ENCODE assay signal across 8 cellular contexts in the genomic region with DNA sequence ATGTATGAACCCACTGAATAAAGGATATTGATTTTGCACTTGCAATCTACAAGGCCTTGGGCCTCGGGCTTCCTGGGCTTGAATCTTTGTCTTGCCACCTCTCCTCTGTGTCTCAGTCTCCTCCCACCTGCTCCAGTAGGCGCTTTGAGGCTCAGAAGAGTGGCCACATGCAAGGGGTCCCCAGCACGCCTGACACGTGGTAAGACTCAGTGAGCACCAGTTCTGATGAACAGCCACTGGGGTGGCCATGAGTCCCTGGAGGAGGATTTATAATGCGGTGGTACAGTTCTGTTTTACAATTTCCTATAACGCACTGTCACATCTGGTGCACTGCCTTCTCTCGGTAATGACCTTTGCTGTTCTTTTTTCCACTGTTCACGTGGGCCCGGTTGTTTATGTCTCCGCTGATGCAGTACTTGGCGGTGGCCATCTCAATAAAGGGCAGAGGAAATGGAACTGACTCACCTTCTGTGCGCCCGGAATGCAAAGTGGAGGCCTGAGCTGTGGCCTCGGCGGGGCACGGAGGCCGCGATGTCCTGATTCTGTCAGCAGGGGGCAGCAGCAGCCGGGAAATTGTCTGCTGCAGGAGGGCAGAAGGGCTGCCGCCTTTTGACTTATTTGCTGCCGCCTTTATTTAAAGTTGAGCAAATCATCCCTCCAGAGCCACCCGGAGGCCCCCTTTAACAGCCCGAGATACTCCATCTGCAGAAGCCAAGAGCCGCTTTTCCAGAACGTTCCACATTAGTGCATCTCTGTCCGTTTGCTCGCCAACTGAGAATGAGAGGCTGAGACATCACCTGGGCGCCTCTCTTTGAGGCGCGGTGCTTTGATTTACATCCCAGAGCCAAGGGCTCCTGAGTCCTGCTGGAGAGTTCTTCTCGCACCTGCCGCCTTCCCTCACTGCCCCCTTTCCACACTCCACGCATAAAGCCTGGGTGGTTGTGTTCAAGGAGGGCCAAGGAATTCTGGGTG. TPM values are rescaled to one million over a fixed set of nuclear protein-coding genes. Genes with fewer than 3 reads are reported as not detected.
A peak's percentile ranks its signal among the peaks of the same experiment; 100 is the strongest.
DNase-seq lines count a peak whose midpoint lies in the region; FAIRE-seq and TF ChIP-seq lines count a peak whose summit lies in the region.

No MANE protein-coding gene starts in this region.

- H3K27me3 Mint-ChIP-seq in activated T-helper 1 cell treated with anti-CD3 and anti-CD28 coated beads, Interleukin-12 subunit alpha, Interleukin-12 subunit beta, Interleukin-2, Interleukin-4 antibody, amounts not matched to agents 30 ng/mL and 10 ng/mL and 1 ng/mL, durations not matched to agents 14 hours and 24 hours and 36 hours (ENCODE audit: insufficient read depth), result peaks cover 6% of the 10 kb centered on the region

- H3K27ac ChIP-seq in neural cell (ENCODE audit: low read length), result no peak overlapping the region

- H3K27ac Mint-ChIP-seq in activated T-helper 1 cell treated with anti-CD3 and anti-CD28 coated beads, Interleukin-12 subunit alpha, Interleukin-12 subunit beta, Interleukin-2, Interleukin-4 antibody, amounts not matched to agents 30 ng/mL and 10 ng/mL and 1 ng/mL, durations not matched to agents 14 hours and 24 hours and 36 hours, result peak overlapping the region; percentile 95

- no peak overlapping the region for H2AFZ ChIP-seq in neural cell (ENCODE audit: low read depth, low read length)

- H3K9me3 Mint-ChIP-seq in activated T-helper 1 cell treated with anti-CD3 and anti-CD28 coated beads, Interleukin-12 subunit alpha, Interleukin-12 subunit beta, Interleukin-2, Interleukin-4 antibody, amounts not matched to agents 30 ng/mL and 10 ng/mL and 1 ng/mL, durations not matched to agents 14 hours and 24 hours and 36 hours, result no peaks in the 10 kb centered on the region

- no peaks in the 10 kb centered on the region for H3K36me3 ChIP-seq in neural cell (ENCODE audit: insufficient read depth, low read length)

- H3K79me2 ChIP-seq in neural cell (replicated peaks; ENCODE audit: insufficient read depth, low read length), result no peaks in the 10 kb centered on the region

- H4K20me1 ChIP-seq in neural cell (ENCODE audit: insufficient read depth), result no peaks in the 10 kb centered on the region

- FAIRE-seq in GM12891 (lab: Jason Lieb, UNC), result peak; percentile 93

- H3K4me1 Mint-ChIP-seq in activated T-helper 1 cell treated with anti-CD3 and anti-CD28 coated beads, Interleukin-12 subunit alpha, Interleukin-12 subunit beta, Interleukin-2, Interleukin-4 antibody, amounts not matched to agents 30 ng/mL and 10 ng/mL and 1 ng/mL, durations not matched to agents 14 hours and 24 hours and 36 hours (ENCODE audit: low read depth), result peaks cover 38% of the 10 kb centered on the region

- peak; percentile 81 for DNase-seq in 8988T
- DNase-seq in GM12891 (ENCODE audit: insufficient read length, low spot score), result peak; percentile 83
- DNase-seq in HK-2 (ENCODE audit: unreplicated experiment), result peak; percentile 88
- DNase-seq in RKO (ENCODE audit: low spot score), result peak; percentile 90
- peak; percentile 86 for DNase-seq in activated T-helper 1 cell treated with anti-CD3 and anti-CD28 coated beads, Interleukin-12 subunit alpha, Interleukin-12 subunit beta, Interleukin-2, Interleukin-4 antibody, amounts not matched to agents 30 ng/mL and 10 ng/mL and 1 ng/mL, durations not matched to agents 14 hours and 24 hours and 36 hours (ENCODE audit: low spot score)
- DNase-seq in fibroblast of pulmonary artery (ENCODE audit: low read depth), result peak; percentile 84
- DNase-seq in stimulated activated naive CD4-positive, alpha-beta T cell (lab: John Stamatoyannopoulos, UW), result peak; percentile 65 to 90 (median 74)

- TF ChIP-seq CTCF in fibroblast of pulmonary artery (IDR thresholded peaks at IDR 0.05; ENCODE audit: low read length, missing control alignments) (peak; percentile 82), neural cell (IDR thresholded peaks at IDR 0.05; ENCODE audit: poor library complexity, severe bottlenecking) (peak; percentile 97)

- H3K4me3 Mint-ChIP-seq in activated T-helper 1 cell treated with anti-CD3 and anti-CD28 coated beads, Interleukin-12 subunit alpha, Interleukin-12 subunit beta, Interleukin-2, Interleukin-4 antibody, amounts not matched to agents 30 ng/mL and 10 ng/mL and 1 ng/mL, durations not matched to agents 14 hours and 24 hours and 36 hours, result peak overlapping the region; percentile 52

- intact Hi-C loops in activated T-helper 1 cell treated with anti-CD3 and anti-CD28 coated beads, Interleukin-12 subunit alpha, Interleukin-12 subunit beta, Interleukin-2, Interleukin-4 antibody, amounts not matched to agents 30 ng/mL and 10 ng/mL and 1 ng/mL, durations not matched to agents 14 hours and 24 hours and 36 hours (cut with micrococcal nuclease), result loop anchor here (1.0 kb wide), 3 partner anchors 74 to 262 kb away; no protein-coding TSS in a partner anchor

- no peak for TF ChIP-seq POLR2A in GM12891 (IDR thresholded peaks at IDR 0.05; ENCODE audit: low read depth, low read length)

- H3K4me2 ChIP-seq in neural cell (ENCODE audit: low read length), result no peak overlapping the region

- H3K27me3 ChIP-seq in neural cell (ENCODE audit: insufficient read depth, low read depth, low read length), result no peaks in the 10 kb centered on the region

- no peaks in the 10 kb centered on the region for H3F3A ChIP-seq in neural cell (ENCODE audit: insufficient read depth, low read length, poor library complexity, severe bottlenecking)

- H3K36me3 Mint-ChIP-seq in activated T-helper 1 cell treated with anti-CD3 and anti-CD28 coated beads, Interleukin-12 subunit alpha, Interleukin-12 subunit beta, Interleukin-2, Interleukin-4 antibody, amounts not matched to agents 30 ng/mL and 10 ng/mL and 1 ng/mL, durations not matched to agents 14 hours and 24 hours and 36 hours (ENCODE audit: low read depth), result peaks cover 1% of the 10 kb centered on the region

- H3K4me3 ChIP-seq in fibroblast of pulmonary artery (replicated peaks; ENCODE audit: low read depth, low read length), result no peak overlapping the region
- no peak overlapping the region for H3K4me3 ChIP-seq in neural cell (ENCODE audit: low read length)

- peak overlapping the region; percentile 6 for H3K9ac ChIP-seq in neural cell (ENCODE audit: low read length)

- H3K9me2 ChIP-seq in neural cell (ENCODE audit: insufficient read depth, low read length), result no peaks in the 10 kb centered on the region

- peak; percentile 93 for TF ChIP-seq RAD21 in neural cell (conservative IDR thresholded peaks at IDR 0.05)

- TF ChIP-seq EP300 in neural cell (conservative IDR thresholded peaks at IDR 0.05; ENCODE audit: poor library complexity, severe bottlenecking), result no peak

- H3K9me3 ChIP-seq in neural cell (ENCODE audit: low read length), result no peaks in the 10 kb centered on the region

TF ChIP-seq in GM12891, 5 proteins besides CTCF, POLR2A, EP300 and RAD21:
- no peak for TF ChIP-seq POLR2AphosphoS5 (IDR thresholded peaks at IDR 0.05; ENCODE audit: low read depth, low read length)
- peak; percentile 83 for TF ChIP-seq POU2F2 (IDR thresholded peaks at IDR 0.05; ENCODE audit: low read depth, low read length)
- TF ChIP-seq SPI1 (IDR thresholded peaks at IDR 0.05; ENCODE audit: low read depth, low read length), result peak; percentile 45; the same call in 1 of the 2 replicates
- no peak for TF ChIP-seq PAX5 (IDR thresholded peaks at IDR 0.05; ENCODE audit: insufficient read depth, low read length, severe bottlenecking)
- no peak for TF ChIP-seq TAF1 (IDR thresholded peaks at IDR 0.05; ENCODE audit: low read depth, low read length)

TF ChIP-seq in neural cell, 6 proteins besides CTCF, POLR2A, EP300 and RAD21:
- no peak for TF ChIP-seq POLR2AphosphoS5 (IDR thresholded peaks at IDR 0.05)
- TF ChIP-seq SMC3 (conservative IDR thresholded peaks at IDR 0.05; ENCODE audit: poor library complexity), result peak; percentile 94

RNA-seq across cellular contexts. Expression of gene IFT27, which starts 6.0 kb away (rescaled TPM):
- 16.6 TPM for polyA plus RNA-seq in GM12891 (2012; ENCODE audit: low read depth, missing spikeins)
- 26.0 and 30.9 TPM in 2 replicates for total RNA-seq in activated T-helper 1 cell treated with anti-CD3 and anti-CD28 coated beads, Interleukin-12 subunit alpha, Interleukin-12 subunit beta, Interleukin-2, Interleukin-4 antibody, amounts not matched to agents 30 ng/mL and 10 ng/mL and 1 ng/mL, durations not matched to agents 14 hours and 24 hours and 36 hours
- 92.3 and 111 TPM in 2 replicates for polyA plus RNA-seq in neural cell
- 39.7 and 47.7 TPM in 2 replicates for polyA minus RNA-seq in neural cell

RNA-seq across cellular contexts. Expression of gene PVALB, which starts 34.9 kb away (rescaled TPM):
- not detected for polyA plus RNA-seq in GM12891 (2012; ENCODE audit: low read depth, missing spikeins)
- not detected in 2 replicates for total RNA-seq in activated T-helper 1 cell treated with anti-CD3 and anti-CD28 coated beads, Interleukin-12 subunit alpha, Interleukin-12 subunit beta, Interleukin-2, Interleukin-4 antibody, amounts not matched to agents 30 ng/mL and 10 ng/mL and 1 ng/mL, durations not matched to agents 14 hours and 24 hours and 36 hours
- polyA plus RNA-seq in neural cell, result not detected in 2 replicates
- polyA minus RNA-seq in neural cell, result not detected in 2 replicates
